8 cellular contexts compared by ENCODE assay signal in the genomic region with DNA sequence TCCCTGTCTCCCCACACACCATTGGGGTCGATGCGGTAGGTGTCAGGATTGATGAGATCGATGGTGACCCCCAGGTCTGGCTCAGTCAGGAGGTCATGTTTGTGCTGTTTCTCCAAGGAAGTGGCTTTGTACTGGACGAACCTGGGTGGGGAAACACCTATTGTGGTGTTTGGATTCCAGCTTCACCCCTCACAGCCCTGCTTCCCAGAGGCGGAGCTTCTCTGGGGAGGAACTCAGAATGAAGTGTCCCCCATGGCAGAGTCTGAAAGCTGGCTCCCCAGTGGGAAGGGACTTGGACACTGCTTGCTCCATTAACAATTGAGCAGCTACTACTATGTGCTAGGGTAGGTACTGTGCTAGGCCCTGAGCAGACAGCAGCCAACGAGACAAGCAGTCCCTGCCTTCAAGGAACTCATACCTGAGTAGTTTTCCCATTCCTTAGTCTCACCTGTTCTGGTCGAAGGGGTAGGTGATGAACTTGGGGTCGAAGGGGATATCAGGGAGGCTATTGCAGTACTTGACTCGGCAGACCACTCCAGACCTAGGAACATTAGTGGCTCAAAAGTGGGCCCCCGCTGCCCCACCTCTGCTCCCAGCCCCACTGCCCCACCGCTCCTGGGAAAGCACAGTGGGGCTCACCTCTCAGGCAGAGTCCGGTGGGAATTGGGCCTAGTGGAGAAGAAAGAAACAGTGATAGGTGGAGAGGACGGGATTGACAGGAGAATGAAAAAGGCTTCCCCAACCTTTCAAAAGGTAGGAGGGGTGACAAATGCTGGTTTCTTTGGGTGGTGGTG. TPM values are rescaled to one million over a fixed set of nuclear protein-coding genes. Genes with fewer than 3 reads are reported as not detected.
DNase-seq lines count a peak whose midpoint lies in the region; ATAC-seq and TF ChIP-seq lines count a peak whose summit lies in the region.

No MANE protein-coding gene starts in this region.

- no peak for ATAC-seq in DND-41 (ENCODE audit: insufficient read depth, low read depth)
- ATAC-seq in GM18511 (IDR thresholded peaks at IDR 0.05; ENCODE audit: unreplicated experiment) = no peak
- ATAC-seq in GM21515 (IDR thresholded peaks at IDR 0.05; ENCODE audit: unreplicated experiment) = no peak

- 80 to 85% methylated on average over 7 to 13 of the region's 13 CpGs for WGBS in endodermal cell (ENCODE audit: insufficient coverage in 1 of 2, insufficient read length in 1 of 2), 2 experiments

- H3K27ac Mint-ChIP-seq in endodermal cell (peak overlapping the region; percentile 99), osteocyte (ENCODE audit: unreplicated experiment) (peak overlapping the region; percentile 98)

- H3K4me3 ChIP-seq in DND-41 (ENCODE audit: low read depth in 1 of 2, low read length in 2 of 2) (peak overlapping the region; percentile 30 to 95; a peak in 3 of 4 replicates), OCI-LY1 (ENCODE audit: low read depth, low read length, poor library complexity, severe bottlenecking) (peak overlapping the region; percentile 82), endodermal cell (ENCODE audit: low read length) (peak overlapping the region; percentile 93)

- H3K27me3 Mint-ChIP-seq in endodermal cell (ENCODE audit: insufficient read depth) (no peaks in the 10 kb centered on the region), osteocyte (ENCODE audit: unreplicated experiment) (no peaks in the 10 kb centered on the region)

- peak overlapping the region; percentile 65 for H3K4me2 ChIP-seq in DND-41 (ENCODE audit: insufficient read depth, low read length)
- peak overlapping the region; percentile 73 for H3K4me2 ChIP-seq in OCI-LY1 (ENCODE audit: low read length)

- H3K4me1 Mint-ChIP-seq in endodermal cell (peaks cover 14% of the 10 kb centered on the region), osteocyte (ENCODE audit: unreplicated experiment) (peaks cover 22% of the 10 kb centered on the region)

- H3K36me3 ChIP-seq in DND-41 (ENCODE audit: insufficient read depth, low read length) (peaks cover 60% of the 10 kb centered on the region), OCI-LY1 (ENCODE audit: insufficient read depth, low read length) (peaks cover 56% of the 10 kb centered on the region), endodermal cell (ENCODE audit: control insufficient read depth, insufficient read depth, low read length) (peaks cover 59% of the 10 kb centered on the region)

- H3K4me3 Mint-ChIP-seq in endodermal cell = peak overlapping the region; percentile 90
- peak overlapping the region; percentile 97 for H3K4me3 Mint-ChIP-seq in osteocyte (ENCODE audit: unreplicated experiment)

- H3K9ac ChIP-seq in DND-41 (ENCODE audit: low read depth, low read length) = peak overlapping the region; percentile 74
- H3K9ac ChIP-seq in OCI-LY1 (ENCODE audit: low read length) = peak overlapping the region; percentile 88
- H3K9ac ChIP-seq in endodermal cell (ENCODE audit: extremely low read depth, low read length, poor library complexity, severe bottlenecking) = peak overlapping the region; percentile 90

- H4K20me1 ChIP-seq in DND-41 (ENCODE audit: insufficient read depth, low read length) (peaks cover 21% of the 10 kb centered on the region), OCI-LY1 (ENCODE audit: insufficient read depth, low read length) (no peaks in the 10 kb centered on the region)

- no peak for TF ChIP-seq CTCF in DND-41 (IDR thresholded peaks at IDR 0.05; ENCODE audit: borderline replicate concordance, extremely low read depth, low read length, poor library complexity, severe bottlenecking)
- no peak for TF ChIP-seq CTCF in OCI-LY1 (IDR thresholded peaks at IDR 0.05; ENCODE audit: low read length)
- TF ChIP-seq CTCF in endodermal cell (conservative IDR thresholded peaks at IDR 0.05) = no peak
- no peak for TF ChIP-seq CTCF in osteocyte (IDR thresholded peaks at IDR 0.05)

- no peaks in the 10 kb centered on the region for H3K9me3 ChIP-seq in DND-41 (ENCODE audit: insufficient read depth, low read length, severe bottlenecking)
- H3K9me3 ChIP-seq in OCI-LY1 (ENCODE audit: low read length) = no peaks in the 10 kb centered on the region
- H3K9me3 ChIP-seq in endodermal cell (ENCODE audit: control insufficient read depth, low read length) = no peaks in the 10 kb centered on the region

- H3K79me2 ChIP-seq in DND-41 (ENCODE audit: insufficient read depth, low read length) = peaks cover 45% of the 10 kb centered on the region
- no peaks in the 10 kb centered on the region for H3K79me2 ChIP-seq in OCI-LY1 (ENCODE audit: insufficient read depth, low read length)

- H3K9me3 Mint-ChIP-seq in endodermal cell (no peaks in the 10 kb centered on the region), osteocyte (ENCODE audit: unreplicated experiment) (no peaks in the 10 kb centered on the region)

- peaks cover 39% of the 10 kb centered on the region for H3K4me1 ChIP-seq in DND-41 (ENCODE audit: insufficient read depth, low read length)
- H3K4me1 ChIP-seq in OCI-LY1 (ENCODE audit: insufficient read depth, low read length, severe bottlenecking) = peaks cover 16% of the 10 kb centered on the region
- H3K4me1 ChIP-seq in endodermal cell (ENCODE audit: control insufficient read depth, insufficient read depth, low read length) = peaks cover 7% of the 10 kb centered on the region

- H3K27me3 ChIP-seq in DND-41 (ENCODE audit: insufficient read depth, low read length, poor library complexity) (no peaks in the 10 kb centered on the region), OCI-LY1 (ENCODE audit: insufficient read depth, low read length) (no peaks in the 10 kb centered on the region), endodermal cell (ENCODE audit: control insufficient read depth, insufficient read depth, low read length, poor library complexity, severe bottlenecking) (no peaks in the 10 kb centered on the region)

- no peak for DNase-seq in DND-41
- DNase-seq in endodermal cell = no peak
- no peak for DNase-seq in osteocyte (ENCODE audit: extremely low spot score, unreplicated experiment)
- no peak for DNase-seq in NOMO-1 treated with dmso at 0.1 percent for 144 hours (lab: John Stamatoyannopoulos, UW; ENCODE audit: unreplicated experiment)
- DNase-seq in anterior cingulate cortex (lab: John Stamatoyannopoulos, UW) = no peak

- H2AFZ ChIP-seq in DND-41 (ENCODE audit: low read depth, low read length) = no peak overlapping the region
- H2AFZ ChIP-seq in OCI-LY1 (ENCODE audit: low read length) = no peak overlapping the region

- H3K36me3 Mint-ChIP-seq in endodermal cell (ENCODE audit: low read depth) (peaks cover 54% of the 10 kb centered on the region), osteocyte (ENCODE audit: unreplicated experiment) (peaks cover 32% of the 10 kb centered on the region)

- no peaks in the 10 kb centered on the region for H3K9me2 ChIP-seq in OCI-LY1 (ENCODE audit: low read depth, low read length)

- H3K27ac ChIP-seq in DND-41 (ENCODE audit: low read length) = peak overlapping the region; percentile 92
- no peak overlapping the region for H3K27ac ChIP-seq in OCI-LY1 (ENCODE audit: low read depth, low read length, poor library complexity, severe bottlenecking)
- H3K27ac ChIP-seq in endodermal cell (ENCODE audit: low read depth, low read length) = no peak overlapping the region

- no peaks in the 10 kb centered on the region for H3F3A ChIP-seq in OCI-LY1 (ENCODE audit: insufficient read depth, low read length)

RNA-seq across cellular contexts. Expression of gene PAF1, which starts 1.1 kb away (rescaled TPM):
- total RNA-seq in endodermal cell (10 to 100 TPM; 28.4 to 28.8 TPM), osteocyte (45.6 and 45.9 TPM in 2 replicates)
- 40.6 TPM for polyA plus RNA-seq in endodermal cell (2013, experiment 1 of 2)
- 38.7 TPM for polyA plus RNA-seq in endodermal cell (2013, experiment 2 of 2)

RNA-seq across cellular contexts. Expression of gene MED29, which starts 1.4 kb away (rescaled TPM):
- 10 to 100 TPM; 32.6 to 38.9 TPM for total RNA-seq in endodermal cell
- polyA plus RNA-seq in endodermal cell (2013, experiment 1 of 2) = 26.7 TPM
- polyA plus RNA-seq in endodermal cell (2013, experiment 2 of 2) = 24.1 TPM
- total RNA-seq in osteocyte = 37.1 and 38.7 TPM in 2 replicates

RNA-seq across cellular contexts. Expression of gene ZFP36, which starts 16.8 kb away (rescaled TPM):
- 10 to 100 TPM; 16.1 to 23.4 TPM for total RNA-seq in endodermal cell
- 7.8 TPM for polyA plus RNA-seq in endodermal cell (2013, experiment 1 of 2)
- polyA plus RNA-seq in endodermal cell (2013, experiment 2 of 2) = 7.3 TPM
- 81.5 and 105 TPM in 2 replicates for total RNA-seq in osteocyte

RNA-seq across cellular contexts. Expression of gene PLEKHG2, which starts 22.7 kb away (rescaled TPM):
- total RNA-seq in endodermal cell = 100 to 1,000 TPM; 127 to 160 TPM
- 75.4 TPM for polyA plus RNA-seq in endodermal cell (2013, experiment 1 of 2)
- 69.8 TPM for polyA plus RNA-seq in endodermal cell (2013, experiment 2 of 2)
- 131 and 150 TPM in 2 replicates for total RNA-seq in osteocyte

RNA-seq across cellular contexts. Expression of gene RPS16, which starts 45.9 kb away (rescaled TPM):
- total RNA-seq in endodermal cell (1,000 to 10,000 TPM; 1,674 to 1,990 TPM), osteocyte (1,827 and 1,860 TPM in 2 replicates)
- polyA plus RNA-seq in endodermal cell (2013, experiment 1 of 2) = 2,268 TPM
- 2,119 TPM for polyA plus RNA-seq in endodermal cell (2013, experiment 2 of 2)
